ENCODE assay signal across 11 cellular contexts in the genomic region with DNA sequence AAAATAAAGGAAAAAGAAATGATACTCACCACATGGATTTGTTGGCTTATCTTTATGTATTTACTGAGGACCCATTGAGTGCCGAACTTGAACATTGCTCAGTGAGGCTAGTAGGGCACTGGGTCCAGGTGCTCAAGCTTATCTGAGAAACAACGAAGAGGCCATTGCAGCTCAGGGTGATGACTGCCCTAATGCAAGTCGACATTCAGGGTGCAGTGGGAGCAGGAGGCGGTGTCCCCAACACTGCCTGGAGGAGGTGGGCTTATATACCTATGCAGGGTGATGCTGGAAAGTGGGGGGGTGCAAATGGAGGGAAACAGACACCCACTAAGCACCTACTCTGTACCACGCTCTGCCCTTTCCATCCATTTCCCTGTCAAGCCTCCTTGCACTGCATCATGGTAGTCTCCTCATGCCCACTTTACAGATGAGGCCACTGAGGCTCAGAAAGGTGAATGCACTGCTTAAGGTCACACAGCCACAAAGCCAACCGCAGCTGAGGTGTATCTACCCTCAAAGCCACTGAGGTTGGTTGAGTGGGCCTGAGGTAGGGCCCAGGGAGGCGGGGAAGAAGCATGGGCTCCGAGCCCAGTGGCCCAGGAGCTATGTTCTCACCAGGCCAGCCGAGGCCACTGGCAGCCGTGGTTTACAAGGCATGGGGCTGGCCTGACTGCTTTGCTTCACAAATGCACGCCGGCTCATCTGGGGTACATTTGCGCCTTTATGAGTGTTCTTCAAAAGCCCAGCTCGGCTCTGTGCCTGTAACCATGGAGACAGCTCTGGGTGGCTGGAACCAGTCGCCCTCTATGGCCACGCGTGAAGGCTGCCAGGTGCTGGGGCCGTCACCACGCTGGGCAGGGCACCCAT.
DNase-seq lines count a peak whose midpoint lies in the region; ATAC-seq and TF ChIP-seq lines count a peak whose summit lies in the region.
"Had no signal": no experiment of that assay in that cellular context is flagged by ENCODE, and none has a peak within 500 bp of the region (broad histone marks: within the 10 kb centered on the region; RNA-seq: fewer than 3 reads in every experiment).

No MANE protein-coding gene starts in this region.

- H3K9me3 ChIP-seq in body of pancreas, result no peaks in the 10 kb centered on the region
- H3K9me3 ChIP-seq in mucosa of descending colon, result no peaks in the 10 kb centered on the region
- no peaks in the 10 kb centered on the region for H3K9me3 ChIP-seq in PC-3 (ENCODE audit: low read length)
- H3K9me3 ChIP-seq: BLaER1 treated with 17β-estradiol and CSF1 and Interleukin-3, amounts not matched to agents 10 nM and 100 nM had no signal

- H3K36me3 ChIP-seq in body of pancreas (replicated peaks in 1 of 2; ENCODE audit: insufficient read depth in 1 of 2, low read depth in 2 of 2) (no peaks in the 10 kb centered on the region), mucosa of descending colon (ENCODE audit: low read depth) (no peaks in the 10 kb centered on the region), PC-3 (ENCODE audit: low read depth, low read length) (no peaks in the 10 kb centered on the region)
- H3K36me3 ChIP-seq: BLaER1 treated with 17β-estradiol and CSF1 and Interleukin-3, amounts not matched to agents 10 nM and 100 nM had no signal

- DNase-seq in AG08396 (ENCODE audit: low spot score), result peak; percentile 45
- DNase-seq in NCI-H1092 (lab: John Stamatoyannopoulos, UW), result peak; percentile 98
- DNase-seq in body of pancreas, result peak; percentile 47 to 80 (median 74)
- DNase-seq in mucosa of descending colon, result peak; percentile 43 to 65 (median 48)
- DNase-seq in DMS114 treated with DMSO at 0.1 percent for 48 hours (lab: John Stamatoyannopoulos, UW; ENCODE audit: unreplicated experiment), result no peak
- no peak for DNase-seq in stimulated activated CD4-positive, alpha-beta T cell treated with anti-CD3 and anti-CD28 coated beads, Interleukin-1b, Interleukin-23, amount 100 ng/mL, for 48 hours
- no peak for DNase-seq in PC-3
- no peak for DNase-seq in Kasumi-1 (lab: John Stamatoyannopoulos, UW)
- DNase-seq: activated effector memory CD4-positive, alpha-beta T cell treated with anti-CD3 and anti-CD28 coated beads, Interleukin-2, amount 50 U/mL, for 16 hours had no signal

- POLR2A ChIA-PET in PC-3 (lab: Charles Lee; ENCODE audit: unreplicated experiment), result no interaction called here

- no peaks in the 10 kb centered on the region for H3F3A ChIP-seq in PC-3 (ENCODE audit: low read length, unreplicated experiment)

- H3K27me3 ChIP-seq in body of pancreas (no peaks in the 10 kb centered on the region), PC-3 (ENCODE audit: low read length) (no peaks in the 10 kb centered on the region)
- H3K27me3 ChIP-seq: BLaER1 treated with 17β-estradiol and CSF1 and Interleukin-3, amounts not matched to agents 10 nM and 100 nM had no signal

- H3K27ac ChIP-seq in body of pancreas (peak overlapping the region in 1 of 4 donors; percentile 21), PC-3 (ENCODE audit: low read length) (no peak overlapping the region)
- H3K27ac ChIP-seq: BLaER1 treated with 17β-estradiol and CSF1 and Interleukin-3, amounts not matched to agents 10 nM and 100 nM had no signal

- H3K4me1 ChIP-seq in body of pancreas (peaks cover 11% of the 10 kb centered on the region), mucosa of descending colon (ENCODE audit: low read depth) (no peaks in the 10 kb centered on the region), PC-3 (ENCODE audit: insufficient read depth, low read length) (no peaks in the 10 kb centered on the region)

- H2AFZ ChIP-seq in PC-3 (ENCODE audit: low read length), result no peak overlapping the region

- no peak for TF ChIP-seq CTCF in body of pancreas (IDR thresholded peaks at IDR 0.05)
- TF ChIP-seq CTCF in mucosa of descending colon (IDR thresholded peaks at IDR 0.05), result no peak
- TF ChIP-seq CTCF in PC-3 (conservative IDR thresholded peaks at IDR 0.05; ENCODE audit: low read depth, low read length), result no peak

- 51 to 54% methylated on average over 14 to 18 of the region's 19 CpGs for WGBS in body of pancreas, 2 donors

- H4K20me1 ChIP-seq in PC-3 (ENCODE audit: low read length), result no peaks in the 10 kb centered on the region

- intact Hi-C loops in body of pancreas (cut with DNase I), result no loop called here
- intact Hi-C loops in mucosa of descending colon (cut with DNase I, micrococcal nuclease), result no loop called here
- intact Hi-C loops in PC-3 (cut with micrococcal nuclease), result no loop called here

- CTCF ChIA-PET in PC-3 (lab: Charles Lee), result no interaction called here

- H3K9ac ChIP-seq in PC-3 (ENCODE audit: low read length), result no peak overlapping the region
- H3K9ac ChIP-seq: BLaER1 treated with 17β-estradiol and CSF1 and Interleukin-3, amounts not matched to agents 10 nM and 100 nM had no signal

- H3K79me2 ChIP-seq in PC-3 (ENCODE audit: low read length), result no peaks in the 10 kb centered on the region

- H3K4me3 ChIP-seq in body of pancreas (no peak overlapping the region), mucosa of descending colon (no peak overlapping the region), PC-3 (ENCODE audit: low read length) (no peak overlapping the region)
- H3K4me3 ChIP-seq: BLaER1 treated with 17β-estradiol and CSF1 and Interleukin-3, amounts not matched to agents 10 nM and 100 nM had no signal

- no peak for TF ChIP-seq POLR2A in body of pancreas (IDR thresholded peaks at IDR 0.05)

- H3K4me2 ChIP-seq in PC-3 (ENCODE audit: low read length), result no peak overlapping the region
- H3K4me2 ChIP-seq: BLaER1 treated with 17β-estradiol and CSF1 and Interleukin-3, amounts not matched to agents 10 nM and 100 nM had no signal

- BruUV-seq in PC-3 (replicated peaks; lab: Mats Ljungman, UMichigan), result no TSS peak

- peak; percentile 73 for ATAC-seq in body of pancreas
- peak; percentile 32 for ATAC-seq in mucosa of descending colon
- ATAC-seq in PC-3, result no peak
- ATAC-seq: stimulated activated memory B cell treated with anti-CD40 and anti-IgM and Interleukin-4, amounts not matched to agents 10 μg/mL and 1 μg/mL and 100 μg/mL, for 72 hours had no signal

- no peaks in the 10 kb centered on the region for H3K9me2 ChIP-seq in PC-3 (replicated peaks; ENCODE audit: low read length)

Comparison
In these comparisons a context has a peak if more than half of its experiments do, and no peak if none do; other contexts are left out.
1. DNase-seq: peak in AG08396 (single experiment), NCI-H1092 (single experiment), body of pancreas (4 of 4) and mucosa of descending colon (3 of 3); none in DMS114 treated with DMSO at 0.1 percent for 48 hours (single experiment), stimulated activated CD4-positive, alpha-beta T cell treated with anti-CD3 and anti-CD28 coated beads, Interleukin-1b, Interleukin-23, amount 100 ng/mL, for 48 hours (single experiment), PC-3 (single experiment) and Kasumi-1 (0 of 2).